Comparison of ENCODE assay signal across 1 cellular context in genomic region chr10:2744547-2745212, GRCh38.
TF ChIP-seq lines count a peak whose summit lies in the region.

No MANE protein-coding gene starts in this region.

TF ChIP-seq in GM12878, 131 proteins besides CTCF, POLR2A, EP300 and RAD21 (continued from another document):
- TF ChIP-seq USF1 (IDR thresholded peaks at IDR 0.05; ENCODE audit: borderline replicate concordance, extremely low read length, insufficient read depth, low read depth, low read length): no peak
- no peak for TF ChIP-seq MXI1 (IDR thresholded peaks at IDR 0.05; ENCODE audit: low read depth, low read length)
- TF ChIP-seq BCLAF1 (IDR thresholded peaks at IDR 0.05): no peak
TF ChIP-seq in GM12878: peak in this region for 0.
